11 cellular contexts compared by ENCODE assay signal in the genomic region with DNA sequence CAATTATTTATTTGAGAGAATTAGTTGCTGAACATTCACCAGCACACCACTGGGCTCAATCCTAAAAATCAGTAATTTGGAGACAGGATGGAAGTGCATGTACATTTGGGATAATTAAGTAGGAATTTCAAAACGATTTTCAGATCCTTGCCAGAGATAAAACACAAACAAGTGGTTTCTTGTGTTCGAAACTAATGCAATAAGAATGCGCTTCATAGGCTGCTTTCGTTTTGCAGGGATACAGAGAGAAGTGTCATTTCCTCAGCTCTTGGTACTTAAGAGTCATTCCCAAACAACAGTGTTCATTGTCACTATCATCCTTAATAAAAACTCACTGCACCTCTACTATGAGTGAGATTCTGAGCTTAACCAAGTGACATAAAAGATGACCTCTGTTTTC. TPM values are rescaled to one million over a fixed set of nuclear protein-coding genes. Genes with fewer than 3 reads are reported as not detected.
DNase-seq lines count a peak whose midpoint lies in the region; TF ChIP-seq lines count a peak whose summit lies in the region.
"Had no signal": no experiment of that assay in that cellular context is flagged by ENCODE, and none has a peak within 500 bp of the region (broad histone marks: within the 10 kb centered on the region; RNA-seq: fewer than 3 reads in every experiment).

No MANE protein-coding gene starts in this region.

- intact Hi-C loops in esophagus muscularis mucosa (cut with DNase I), result no loop called here

- no peak overlapping the region for H3K27ac ChIP-seq in esophagus muscularis mucosa (replicated peaks in 1 of 4)
- H3K27ac ChIP-seq: BLaER1 treated with 17β-estradiol and CSF1 and Interleukin-3, amounts not matched to agents 10 nM and 100 nM had no signal

- no peaks in the 10 kb centered on the region for H3K27me3 ChIP-seq in esophagus muscularis mucosa
- H3K27me3 ChIP-seq: BLaER1 treated with 17β-estradiol and CSF1 and Interleukin-3, amounts not matched to agents 10 nM and 100 nM had no signal

- H3K4me1 ChIP-seq in esophagus muscularis mucosa, result peaks cover 0 to 15% (median 6%) of the 10 kb centered on the region in 4 donors

- TF ChIP-seq POLR2A in esophagus muscularis mucosa (IDR thresholded peaks at IDR 0.05; ENCODE audit: low read depth), result no peak

- TF ChIP-seq EP300 in esophagus muscularis mucosa (IDR thresholded peaks at IDR 0.05), result no peak

- H3K9me3 ChIP-seq in esophagus muscularis mucosa, result no peaks in the 10 kb centered on the region
- H3K9me3 ChIP-seq: BLaER1 treated with 17β-estradiol and CSF1 and Interleukin-3, amounts not matched to agents 10 nM and 100 nM had no signal

- TF ChIP-seq CTCF in HFF-Myc (IDR thresholded peaks at IDR 0.05; ENCODE audit: low read depth, low read length, missing control alignments) (no peak), esophagus muscularis mucosa (IDR thresholded peaks at IDR 0.05) (no peak)

- no peaks in the 10 kb centered on the region for H3K36me3 ChIP-seq in esophagus muscularis mucosa
- H3K36me3 ChIP-seq: BLaER1 treated with 17β-estradiol and CSF1 and Interleukin-3, amounts not matched to agents 10 nM and 100 nM had no signal

- DNase-seq in A172 (ENCODE audit: low spot score) (peak; percentile 62), HFF-Myc (ENCODE audit: extremely low read depth, low read depth) (peak; percentile 33), amniotic epithelial cell (ENCODE audit: low read depth) (peak; percentile 85), hepatic stellate cell (ENCODE audit: low spot score) (peak; percentile 63), T-helper 1 cell (no peak), esophagus muscularis mucosa (ENCODE audit: extremely low spot score) (no peak)
- DNase-seq in effector CD4-positive, alpha-beta T cell, result no peak
- no peak for DNase-seq in effector CD8-positive, alpha-beta T cell (lab: John Stamatoyannopoulos, UW)
- DNase-seq: anterior cingulate cortex, NCI-H1417 had no signal

- WGBS in esophagus muscularis mucosa, result 55% methylated on average over 4 of the region's 4 CpGs

- H3K4me3 ChIP-seq in HFF-Myc (replicated peaks; ENCODE audit: low read depth, low read length), result no peak overlapping the region
- no peak overlapping the region for H3K4me3 ChIP-seq in esophagus muscularis mucosa
- H3K4me3 ChIP-seq: BLaER1 treated with 17β-estradiol and CSF1 and Interleukin-3, amounts not matched to agents 10 nM and 100 nM had no signal

RNA-seq across cellular contexts. Expression of gene USP24, which starts 20.6 kb away (rescaled TPM):
- 20.6 and 22.1 TPM in 2 replicates for total RNA-seq in A172 (2014; rRNA removed; shearing (Covaris generic))
- total RNA-seq in esophagus muscularis mucosa, result 10 to 100 TPM; 28.3 to 45.3 (median 37.7) TPM

Comparison
In these comparisons a context has a peak if more than half of its experiments do, and no peak if none do; other contexts are left out.
1. DNase-seq: peak in A172 (single experiment), HFF-Myc (single experiment), amniotic epithelial cell (single experiment) and hepatic stellate cell (single experiment); none in T-helper 1 cell (0 of 5), effector CD4-positive, alpha-beta T cell (single experiment), esophagus muscularis mucosa (single experiment) and effector CD8-positive, alpha-beta T cell (single experiment).